Comparison of ENCODE assay signal across 8 cellular contexts in the genomic region with DNA sequence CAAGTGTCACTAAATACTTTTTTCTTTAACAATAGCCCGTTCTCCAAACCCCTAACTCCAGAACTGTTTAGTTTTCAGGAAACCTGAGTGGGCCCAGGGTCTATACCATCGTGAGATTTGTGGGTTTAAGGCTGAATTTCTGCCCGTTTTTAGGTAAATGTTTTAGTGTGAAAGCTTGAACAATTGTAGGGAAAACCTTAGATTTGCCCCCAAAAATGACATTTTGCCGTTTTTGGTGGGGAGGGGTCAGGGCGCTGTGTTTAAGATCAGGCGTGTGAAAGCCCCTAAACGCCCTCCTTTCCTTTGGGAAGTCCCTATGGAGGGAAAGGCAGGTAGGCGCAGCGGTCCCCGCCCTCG. TPM values are rescaled to one million over a fixed set of nuclear protein-coding genes. Genes with fewer than 3 reads are reported as not detected.
DNase-seq lines count a peak whose midpoint lies in the region; ATAC-seq and TF ChIP-seq lines count a peak whose summit lies in the region.

No MANE protein-coding gene starts in this region.

- ATAC-seq in memory B cell (ENCODE audit: low read depth): no peak

- no peak for TF ChIP-seq POLR2A in adrenal gland (IDR thresholded peaks at IDR 0.05)
- TF ChIP-seq POLR2A in uterus (IDR thresholded peaks at IDR 0.05): no peak

- no peak for DNase-seq in adrenal gland
- no peak for DNase-seq in memory B cell (ENCODE audit: low spot score in 2 of 2)
- no peak for DNase-seq in uterus
- no peak for DNase-seq in RKO (ENCODE audit: low spot score)
- no peak for DNase-seq in posterior cingulate gyrus
- no peak for DNase-seq in NCI-H2196 treated with DMSO at 0.1 percent for 48 hours (lab: John Stamatoyannopoulos, UW; ENCODE audit: unreplicated experiment)

- H3K4me3 ChIP-seq in HEK293 (ENCODE audit: low read depth, low read length) (peak overlapping the region; percentile 31), adrenal gland (peak overlapping the region in 2 of 4 donors; percentile 65 to 67), uterus (peak overlapping the region; percentile 52 to 66)

- H3K27me3 Mint-ChIP-seq in memory B cell: no peaks in the 10 kb centered on the region

- H3K4me3 Mint-ChIP-seq in memory B cell: peak overlapping the region; percentile 94

- no peaks in the 10 kb centered on the region for H3K9me3 Mint-ChIP-seq in memory B cell

- WGBS in adrenal gland, 4 donors: 1 to 2% (median 1%) methylated on average over 7 to 11 of the region's 11 CpGs

- peak overlapping the region; percentile 96 for H3K27ac Mint-ChIP-seq in memory B cell

- peaks cover 26% of the 10 kb centered on the region for H3K4me1 Mint-ChIP-seq in memory B cell

- H3K36me3 ChIP-seq in HEK293 (ENCODE audit: control insufficient read depth in 2 of 2, insufficient read depth in 1 of 2, low read length in 2 of 2) (peaks cover 0 to 4% of the 10 kb centered on the region in 2 experiments; a peak in 1 of 3 replicates), adrenal gland (replicated peaks in 1 of 2) (no peaks in the 10 kb centered on the region), uterus (no peaks in the 10 kb centered on the region)

- H3K9me3 ChIP-seq in HEK293 (ENCODE audit: control insufficient read depth, insufficient read depth, low read depth, low read length) (no peaks in the 10 kb centered on the region), adrenal gland (replicated peaks in 1 of 3) (no peaks in the 10 kb centered on the region), uterus (no peaks in the 10 kb centered on the region)

- H3K4me1 ChIP-seq in HEK293 (ENCODE audit: control insufficient read depth, insufficient read depth, low read length) (peaks cover 9% of the 10 kb centered on the region; the same call in 1 of the 2 replicates), adrenal gland (replicated peaks in 1 of 2) (peaks cover 11 to 39% of the 10 kb centered on the region in 2 donors), uterus (no peaks in the 10 kb centered on the region)

- POLR2A ChIA-PET in HEK293 (lab: Yijun Ruan, JAX): interaction anchor here (0.9 kb wide), 1 partner anchor 51 kb away, joined by 4 read pairs; a partner anchor contains a TSS

- CTCF ChIA-PET in HEK293 (lab: Yijun Ruan, JAX): no interaction called here

- H3K27me3 ChIP-seq in adrenal gland (no peaks in the 10 kb centered on the region), uterus (no peaks in the 10 kb centered on the region)

- intact Hi-C loops in adrenal gland (cut with DNase I) (no loop called here), uterus (cut with DNase I; ENCODE audit: low total_unique reads) (no loop called here), posterior cingulate gyrus (cut with DNase I) (loop anchor here (5.0 kb wide), 1 partner anchor 186 kb away; a partner anchor contains a TSS)

- no peaks in the 10 kb centered on the region for H3K36me3 Mint-ChIP-seq in memory B cell

- H3K27ac ChIP-seq in 22Rv1: peak overlapping the region; percentile 88
- no peak overlapping the region; the same call in 1 of the 2 replicates for H3K27ac ChIP-seq in HEK293 (ENCODE audit: extremely low read depth, low read depth, low read length)
- H3K27ac ChIP-seq in adrenal gland: peak overlapping the region in 3 of 5 donors; percentile 90 to 91 (median 90)
- H3K27ac ChIP-seq in uterus: peak overlapping the region; percentile 80 to 88

- TF ChIP-seq CTCF in 22Rv1 (IDR thresholded peaks at IDR 0.05) (no peak), HEK293 (tag by site-specific recombination; IDR thresholded peaks at IDR 0.05) (no peak), adrenal gland (IDR thresholded peaks at IDR 0.05) (no peak), uterus (IDR thresholded peaks at IDR 0.05) (no peak)

TF ChIP-seq in HEK293, 187 proteins besides CTCF, POLR2A, EP300 and RAD21:
- TF ChIP-seq ZNF132 (tag by site-specific recombination; IDR thresholded peaks at IDR 0.05; ENCODE audit: borderline replicate concordance) (no peak), ZNF426 (tag by site-specific recombination; IDR thresholded peaks at IDR 0.05) (0 out of 2 replicates have a peak, but pooled peaks have one; percentile 7), RBAK (tag by site-specific recombination; IDR thresholded peaks at IDR 0.05) (no peak), ZNF335 (tag by site-specific recombination; conservative IDR thresholded peaks at IDR 0.05) (peak; percentile 92), ZBTB8A (tag by site-specific recombination; IDR thresholded peaks at IDR 0.05) (peak; percentile 61; the same call in 1 of the 2 replicates), ZNF585B (tag by site-specific recombination; IDR thresholded peaks at IDR 0.05) (no peak), IKZF3 (tag by site-specific recombination; IDR thresholded peaks at IDR 0.05) (0 out of 2 replicates have a peak, but pooled peaks have one; percentile 37), ZNF350 (tag by site-specific recombination; IDR thresholded peaks at IDR 0.05) (no peak), ZNF747 (tag by site-specific recombination; IDR thresholded peaks at IDR 0.05) (no peak)
- TF ChIP-seq, protein P1, sequence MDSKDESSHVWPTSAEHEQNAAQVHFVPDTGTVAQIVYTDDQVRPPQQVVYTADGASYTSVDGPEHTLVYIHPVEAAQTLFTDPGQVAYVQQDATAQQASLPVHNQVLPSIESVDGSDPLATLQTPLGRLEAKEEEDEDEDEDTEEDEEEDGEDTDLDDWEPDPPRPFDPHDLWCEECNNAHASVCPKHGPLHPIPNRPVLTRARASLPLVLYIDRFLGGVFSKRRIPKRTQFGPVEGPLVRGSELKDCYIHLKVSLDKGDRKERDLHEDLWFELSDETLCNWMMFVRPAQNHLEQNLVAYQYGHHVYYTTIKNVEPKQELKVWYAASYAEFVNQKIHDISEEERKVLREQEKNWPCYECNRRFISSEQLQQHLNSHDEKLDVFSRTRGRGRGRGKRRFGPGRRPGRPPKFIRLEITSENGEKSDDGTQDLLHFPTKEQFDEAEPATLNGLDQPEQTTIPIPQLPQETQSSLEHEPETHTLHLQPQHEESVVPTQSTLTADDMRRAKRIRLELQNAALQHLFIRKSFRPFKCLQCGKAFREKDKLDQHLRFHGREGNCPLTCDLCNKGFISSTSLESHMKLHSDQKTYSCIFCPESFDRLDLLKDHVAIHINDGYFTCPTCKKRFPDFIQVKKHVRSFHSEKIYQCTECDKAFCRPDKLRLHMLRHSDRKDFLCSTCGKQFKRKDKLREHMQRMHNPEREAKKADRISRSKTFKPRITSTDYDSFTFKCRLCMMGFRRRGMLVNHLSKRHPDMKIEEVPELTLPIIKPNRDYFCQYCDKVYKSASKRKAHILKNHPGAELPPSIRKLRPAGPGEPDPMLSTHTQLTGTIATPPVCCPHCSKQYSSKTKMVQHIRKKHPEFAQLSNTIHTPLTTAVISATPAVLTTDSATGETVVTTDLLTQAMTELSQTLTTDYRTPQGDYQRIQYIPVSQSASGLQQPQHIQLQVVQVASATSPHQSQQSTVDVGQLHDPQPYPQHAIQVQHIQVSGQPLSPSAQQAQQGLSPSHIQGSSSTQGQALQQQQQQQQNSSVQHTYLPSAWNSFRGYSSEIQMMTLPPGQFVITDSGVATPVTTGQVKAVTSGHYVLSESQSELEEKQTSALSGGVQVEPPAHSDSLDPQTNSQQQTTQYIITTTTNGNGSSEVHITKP (tag by site-specific recombination; IDR thresholded peaks at IDR 0.05): peak; percentile 97
- TF ChIP-seq, protein P2, sequence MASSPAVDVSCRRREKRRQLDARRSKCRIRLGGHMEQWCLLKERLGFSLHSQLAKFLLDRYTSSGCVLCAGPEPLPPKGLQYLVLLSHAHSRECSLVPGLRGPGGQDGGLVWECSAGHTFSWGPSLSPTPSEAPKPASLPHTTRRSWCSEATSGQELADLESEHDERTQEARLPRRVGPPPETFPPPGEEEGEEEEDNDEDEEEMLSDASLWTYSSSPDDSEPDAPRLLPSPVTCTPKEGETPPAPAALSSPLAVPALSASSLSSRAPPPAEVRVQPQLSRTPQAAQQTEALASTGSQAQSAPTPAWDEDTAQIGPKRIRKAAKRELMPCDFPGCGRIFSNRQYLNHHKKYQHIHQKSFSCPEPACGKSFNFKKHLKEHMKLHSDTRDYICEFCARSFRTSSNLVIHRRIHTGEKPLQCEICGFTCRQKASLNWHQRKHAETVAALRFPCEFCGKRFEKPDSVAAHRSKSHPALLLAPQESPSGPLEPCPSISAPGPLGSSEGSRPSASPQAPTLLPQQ (tag by site-specific recombination; IDR thresholded peaks at IDR 0.05): 0 out of 2 replicates have a peak, but pooled peaks have one; percentile 22

RNA-seq across cellular contexts. Expression of a gene that starts 0.3 kb away (rescaled TPM):
- total RNA-seq in adrenal gland (10 to 100 TPM in 6 of 8 donors, 1 to 10 TPM in 2; 6.5 to 52.5 (median 34.7) TPM), uterus (100 to 1,000 TPM in 1 of 4 donors, 10 to 100 TPM in 3; 39.1 to 243 (median 69.5) TPM)
- polyA plus RNA-seq in adrenal gland: 10 to 100 TPM; 32.6 to 76.0 (median 53.9) TPM

RNA-seq across cellular contexts. Expression of a gene that starts 50.7 kb away (rescaled TPM):
- 10 to 100 TPM; 15.7 to 53.7 (median 42.8) TPM for total RNA-seq in adrenal gland
- polyA plus RNA-seq in adrenal gland: 100 to 1,000 TPM in 2 of 3 donors, 10 to 100 TPM in 1; 99.6 to 146 (median 105) TPM
- 10 to 100 TPM; 20.2 to 57.7 (median 37.8) TPM for total RNA-seq in uterus

RNA-seq across cellular contexts. Expression of a gene that starts 52.1 kb away (rescaled TPM):
- total RNA-seq in adrenal gland (10 to 100 TPM in 2 of 8 donors, 1 to 10 TPM in 6; 2.1 to 20.9 (median 6.0) TPM), uterus (10 to 100 TPM in 1 of 4 donors, 1 to 10 TPM in 3; 6.9 to 25.7 (median 9.0) TPM)
- polyA plus RNA-seq in adrenal gland: 1 to 10 TPM; 4.1 to 8.8 (median 5.7) TPM
